15 cellular contexts compared by ENCODE assay signal in the genomic region with DNA sequence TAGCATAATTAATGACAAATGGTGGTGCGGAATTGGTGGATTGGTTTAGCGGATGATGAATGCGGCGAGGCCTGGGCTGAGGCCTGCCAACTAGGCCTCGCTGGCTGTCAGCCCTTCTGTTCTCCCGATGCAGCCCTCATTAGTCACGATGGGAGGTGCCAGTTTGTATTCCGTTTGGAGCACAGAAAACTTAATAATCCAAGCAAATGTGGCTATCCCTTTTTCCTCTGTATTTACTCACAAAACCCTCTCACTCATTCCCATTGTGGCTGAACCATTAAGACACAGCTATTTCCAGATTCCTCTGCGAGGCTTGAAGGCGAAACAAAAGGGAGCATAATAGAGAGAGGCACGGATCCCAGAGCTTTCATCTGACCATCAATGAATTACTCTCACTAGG.
A peak's percentile ranks its signal among the peaks of the same experiment; 100 is the strongest.
DNase-seq lines count a peak whose midpoint lies in the region; ATAC-seq, FAIRE-seq and TF ChIP-seq lines count a peak whose summit lies in the region.
"Had no signal": no experiment of that assay in that cellular context is flagged by ENCODE, and none has a peak within 500 bp of the region (broad histone marks: within the 10 kb centered on the region; RNA-seq: fewer than 3 reads in every experiment).

No MANE protein-coding gene starts in this region.

- no peak overlapping the region for H2BK15ac ChIP-seq in H1 (ENCODE audit: low read length)

- H3K4me3 ChIP-seq in H1 (ENCODE audit: extremely low read depth in 1 of 4, insufficient read depth in 2 of 4, low read depth in 3 of 4, low read length in 4 of 4) (no peak overlapping the region), neural cell (ENCODE audit: low read length) (no peak overlapping the region)

- no peaks in the 10 kb centered on the region for H3F3A ChIP-seq in neural cell (ENCODE audit: insufficient read depth, low read length, poor library complexity, severe bottlenecking)

- H3K56ac ChIP-seq in H1 (replicated peaks; ENCODE audit: insufficient read length, low read depth, low read length), result no peak overlapping the region

- H3K36me3 Mint-ChIP-seq in activated CD4-positive, alpha-beta T cell treated with anti-CD3 and anti-CD28 coated beads, Interleukin-2, amount 10 ng/mL, durations not matched to agents 24 days and 14 days (ENCODE audit: low read depth), result no peaks in the 10 kb centered on the region
- H3K36me3 Mint-ChIP-seq: immature natural killer cell had no signal

- H3K9ac ChIP-seq in H1 (replicated peaks in 1 of 4; ENCODE audit: extremely low read depth in 1 of 4, low read depth in 3 of 4, low read length in 3 of 4) (no peak overlapping the region), neural cell (ENCODE audit: low read length) (peak overlapping the region; percentile 42)

- H2BK20ac ChIP-seq in H1 (ENCODE audit: low read length), result no peak overlapping the region

- CTCF ChIA-PET in H1 (lab: Charles Lee; ENCODE audit: partially characterized antibody), result interaction anchor here (0.9 to 2.3 kb wide), 3 partner anchors 11 to 32 kb away, joined by 3 to 11 read pairs (median 9); no protein-coding TSS in a partner anchor

- 79% methylated on average over 11 of the region's 11 CpGs; no CpG with 5 or more reads in 1 of the 2 experiments for WGBS in H1 (ENCODE audit: extremely low coverage in 1 of 2, insufficient coverage in 1 of 2, insufficient read length in 1 of 2, insufficient replicate concordance in 2 of 2, low coverage in 1 of 2, low lambda C conversion rate in 2 of 2, missing lambda C conversion rate in 1 of 2), 2 experiments

- H3K14ac ChIP-seq in H1 (ENCODE audit: insufficient read length), result no peak overlapping the region

- no peaks in the 10 kb centered on the region for H3K9me2 ChIP-seq in neural cell (ENCODE audit: insufficient read depth, low read length)

- H3K4me2 ChIP-seq in H1 (ENCODE audit: insufficient read depth in 1 of 2, low read depth in 2 of 2, low read length in 2 of 2) (no peak overlapping the region), neural cell (ENCODE audit: low read length) (no peak overlapping the region)

- no peak overlapping the region for H4K5ac ChIP-seq in H1 (ENCODE audit: insufficient read length, low read depth, low read length)

- H3K23me2 ChIP-seq in H1 (ENCODE audit: low read depth, low read length), result no peaks in the 10 kb centered on the region

- FAIRE-seq in H1 (lab: Jason Lieb, UNC), result peak; percentile 68

- no peak overlapping the region for H2AK5ac ChIP-seq in H1 (ENCODE audit: low read depth, low read length)

- no peak overlapping the region for H3K4ac ChIP-seq in H1 (replicated peaks; ENCODE audit: insufficient read length, low read depth, low read length)

- no peaks in the 10 kb centered on the region for H3K27me3 ChIP-seq in H1 (replicated peaks in 1 of 4; ENCODE audit: control insufficient read depth in 3 of 4, extremely low read depth in 1 of 4, insufficient read depth in 3 of 4, low read length in 3 of 4)
- H3K27me3 ChIP-seq in neural cell (ENCODE audit: insufficient read depth, low read depth, low read length), result no peaks in the 10 kb centered on the region

- no peak overlapping the region for H4K91ac ChIP-seq in H1 (replicated peaks; ENCODE audit: insufficient read length, low read length)

- TF ChIP-seq EP300 in H1 (IDR thresholded peaks at IDR 0.05; ENCODE audit: borderline replicate concordance in 1 of 2, low read depth in 2 of 2, low read length in 2 of 2), result no peak
- TF ChIP-seq EP300 in neural cell (conservative IDR thresholded peaks at IDR 0.05; ENCODE audit: poor library complexity, severe bottlenecking), result no peak

- H4K20me1 ChIP-seq in H1 (replicated peaks in 1 of 2; ENCODE audit: control insufficient read depth in 1 of 2, insufficient read depth in 2 of 2, low read length in 2 of 2), result no peaks in the 10 kb centered on the region
- H4K20me1 ChIP-seq in neural cell (ENCODE audit: insufficient read depth), result no peaks in the 10 kb centered on the region

- no peak overlapping the region for H3K18ac ChIP-seq in H1 (ENCODE audit: extremely low read depth, low read length)

- TF ChIP-seq CTCF in H1 (IDR thresholded peaks at IDR 0.05; ENCODE audit: control extremely low read depth in 1 of 3, insufficient read depth in 1 of 3, low read depth in 1 of 3, low read length in 3 of 3) (no peak), neural cell (IDR thresholded peaks at IDR 0.05; ENCODE audit: poor library complexity, severe bottlenecking) (peak; percentile 10)

- POLR2A ChIA-PET in H1 (lab: Charles Lee; ENCODE audit: partially characterized antibody), result no interaction called here

- H3K4me1 ChIP-seq in H1 (replicated peaks in 1 of 4; ENCODE audit: control insufficient read depth in 3 of 4, insufficient read depth in 4 of 4, low read length in 3 of 4), result 0 out of 7 replicates have a peak, but pooled peaks cover 0 to 3% (median 0%) of the 10 kb centered on the region in 4 experiments

- H3K36me3 ChIP-seq in H1 (ENCODE audit: control insufficient read depth in 2 of 4, insufficient read depth in 4 of 4, low read length in 3 of 4) (no peaks in the 10 kb centered on the region), neural cell (ENCODE audit: insufficient read depth, low read length) (no peaks in the 10 kb centered on the region)

- H3K9me3 ChIP-seq in H1 (ENCODE audit: insufficient read depth in 2 of 2, low read depth in 1 of 2, low read length in 1 of 2) (no peaks in the 10 kb centered on the region), neural cell (ENCODE audit: low read length) (no peaks in the 10 kb centered on the region)

- peaks cover 7% of the 10 kb centered on the region for H3K4me1 Mint-ChIP-seq in activated CD4-positive, alpha-beta T cell treated with anti-CD3 and anti-CD28 coated beads, Interleukin-2, amount 10 ng/mL, durations not matched to agents 24 days and 14 days
- H3K4me1 Mint-ChIP-seq: immature natural killer cell had no signal

- peaks cover 19% of the 10 kb centered on the region for H3K27me3 Mint-ChIP-seq in activated CD4-positive, alpha-beta T cell treated with anti-CD3 and anti-CD28 coated beads, Interleukin-2, amount 10 ng/mL, durations not matched to agents 24 days and 14 days
- H3K27me3 Mint-ChIP-seq: activated naive CD8-positive, alpha-beta T cell treated with anti-CD3 and anti-CD28 coated beads, Interleukin-2, amount 50 U/mL, for 24 hours; naive thymus-derived CD8-positive, alpha-beta T cell had no signal

- no peak for ATAC-seq in HG03045 (IDR thresholded peaks at IDR 0.05; ENCODE audit: unreplicated experiment)
- ATAC-seq: activated naive CD8-positive, alpha-beta T cell treated with anti-CD3 and anti-CD28 coated beads, Interleukin-2, amount 50 U/mL, for 24 hours had no signal

- peak; percentile 91 for DNase-seq in Ammon's horn (ENCODE audit: low spot score)
- peak; percentile 76 for DNase-seq in NCI-H1694 (lab: John Stamatoyannopoulos, UW)
- DNase-seq in H1 (ENCODE audit: low read depth in 1 of 2, low spot score in 2 of 2), result no peak
- no peak for DNase-seq in HPDE6-E6E7 (ENCODE audit: extremely low spot score)
- no peak for DNase-seq in T-helper 2 cell
- DNase-seq in activated CD4-positive, alpha-beta T cell treated with anti-CD3 and anti-CD28 coated beads, Interleukin-2, amount 10 ng/mL, durations not matched to agents 24 days and 14 days, result no peak
- DNase-seq: activated naive CD8-positive, alpha-beta T cell treated with anti-CD3 and anti-CD28 coated beads, Interleukin-2, amount 50 U/mL, for 24 hours; HCEC 1CT; immature natural killer cell; naive thymus-derived CD8-positive, alpha-beta T cell; NCI-H510A treated with DMSO at 0.1 percent for 48 hours had no signal

- H3K4me3 Mint-ChIP-seq in activated CD4-positive, alpha-beta T cell treated with anti-CD3 and anti-CD28 coated beads, Interleukin-2, amount 10 ng/mL, durations not matched to agents 24 days and 14 days, result no peak overlapping the region
- H3K4me3 Mint-ChIP-seq: activated naive CD8-positive, alpha-beta T cell treated with anti-CD3 and anti-CD28 coated beads, Interleukin-2, amount 50 U/mL, for 24 hours; CD14-positive monocyte; immature natural killer cell; naive thymus-derived CD8-positive, alpha-beta T cell had no signal

- TF ChIP-seq POLR2A in H1 (IDR thresholded peaks at IDR 0.05; ENCODE audit: control extremely low read depth in 1 of 2, low read depth in 2 of 2, low read length in 2 of 2), result no peak

- H2AFZ ChIP-seq in H1 (ENCODE audit: low read length), result no peak overlapping the region
- H2AFZ ChIP-seq in neural cell (ENCODE audit: low read depth, low read length), result no peak overlapping the region

- H3K9me3 Mint-ChIP-seq in activated CD4-positive, alpha-beta T cell treated with anti-CD3 and anti-CD28 coated beads, Interleukin-2, amount 10 ng/mL, durations not matched to agents 24 days and 14 days, result no peaks in the 10 kb centered on the region
- H3K9me3 Mint-ChIP-seq: activated naive CD8-positive, alpha-beta T cell treated with anti-CD3 and anti-CD28 coated beads, Interleukin-2, amount 50 U/mL, for 24 hours; CD14-positive monocyte; immature natural killer cell; naive thymus-derived CD8-positive, alpha-beta T cell had no signal

- no peaks in the 10 kb centered on the region for H3K79me1 ChIP-seq in H1 (ENCODE audit: low read depth, low read length)

- H3K27ac ChIP-seq in H1 (ENCODE audit: low read depth, low read length), result no peak overlapping the region
- peak overlapping the region; percentile 88 for H3K27ac ChIP-seq in neural cell (ENCODE audit: low read length)
- H3K27ac ChIP-seq: RWPE1 had no signal

- intact Hi-C loops in activated CD4-positive, alpha-beta T cell treated with anti-CD3 and anti-CD28 coated beads, Interleukin-2, amount 10 ng/mL, durations not matched to agents 24 days and 14 days (cut with micrococcal nuclease), result no loop called here

- peak overlapping the region; percentile 23 for H2BK120ac ChIP-seq in H1 (replicated peaks; ENCODE audit: low read depth, low read length)

- H2BK12ac ChIP-seq in H1 (ENCODE audit: low read depth, low read length), result no peak overlapping the region

- no peak overlapping the region for H2BK5ac ChIP-seq in H1 (ENCODE audit: low read depth, low read length)

- H3K79me2 ChIP-seq in H1 (ENCODE audit: control insufficient read depth in 1 of 2, insufficient read depth in 2 of 2, low read length in 2 of 2) (no peaks in the 10 kb centered on the region), neural cell (replicated peaks; ENCODE audit: insufficient read depth, low read length) (no peaks in the 10 kb centered on the region)

- no peak for TF ChIP-seq RAD21 in H1 (IDR thresholded peaks at IDR 0.05 in 1 of 2, conservative IDR thresholded peaks at IDR 0.05 in 1 of 2; ENCODE audit: low read depth in 2 of 2, low read length in 2 of 2)
- no peak for TF ChIP-seq RAD21 in neural cell (conservative IDR thresholded peaks at IDR 0.05)

- H4K8ac ChIP-seq in H1 (ENCODE audit: extremely low read depth, insufficient read depth, low read length), result no peak overlapping the region

- no peak overlapping the region for H3K27ac Mint-ChIP-seq in activated CD4-positive, alpha-beta T cell treated with anti-CD3 and anti-CD28 coated beads, Interleukin-2, amount 10 ng/mL, durations not matched to agents 24 days and 14 days
- H3K27ac Mint-ChIP-seq: activated naive CD8-positive, alpha-beta T cell treated with anti-CD3 and anti-CD28 coated beads, Interleukin-2, amount 50 U/mL, for 24 hours; immature natural killer cell had no signal

- no peak overlapping the region for H3K23ac ChIP-seq in H1 (ENCODE audit: insufficient read length)

TF ChIP-seq in H1, 55 proteins besides CTCF, POLR2A, EP300 and RAD21:
- TF ChIP-seq CEBPB (IDR thresholded peaks at IDR 0.05; ENCODE audit: low read depth, low read length), result no peak

TF ChIP-seq in neural cell, 6 proteins besides CTCF, POLR2A, EP300 and RAD21 (continues in another document):
- no peak for TF ChIP-seq TAF1 (IDR thresholded peaks at IDR 0.05; ENCODE audit: low read depth)

Comparison
In these comparisons a context has a peak if more than half of its experiments do, and no peak if none do; other contexts are left out.
1. DNase-seq: peak in Ammon's horn (single experiment) and NCI-H1694 (single experiment); none in H1 (0 of 2), HPDE6-E6E7 (single experiment), T-helper 2 cell (0 of 5) and activated CD4-positive, alpha-beta T cell treated with anti-CD3 and anti-CD28 coated beads, Interleukin-2, amount 10 ng/mL, durations not matched to agents 24 days and 14 days (single experiment).